In the genomic region with DNA sequence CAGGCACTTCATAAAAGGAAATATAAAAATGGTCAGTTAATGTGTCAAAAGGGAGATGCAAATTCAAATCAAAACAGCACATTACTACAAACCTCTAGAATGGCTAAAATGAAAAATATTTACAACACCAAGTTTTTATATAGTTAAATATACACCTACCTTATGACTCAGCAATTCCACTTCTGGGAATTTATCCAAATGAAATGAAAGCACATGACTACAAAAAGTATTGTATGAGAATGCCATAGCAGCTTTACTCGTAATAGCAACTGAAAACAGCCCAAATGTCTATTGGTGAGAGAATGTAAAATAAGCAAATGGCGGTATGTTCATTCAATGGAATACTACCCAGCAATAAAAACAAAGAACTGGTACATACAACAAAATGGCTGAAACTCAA, we compare ENCODE assay signal across 20 cellular contexts.
DNase-seq lines count a peak whose midpoint lies in the region; ATAC-seq and TF ChIP-seq lines count a peak whose summit lies in the region.
"Had no signal": no experiment of that assay in that cellular context is flagged by ENCODE, and none has a peak within 500 bp of the region (broad histone marks: within the 10 kb centered on the region; RNA-seq: fewer than 3 reads in every experiment).

No MANE protein-coding gene starts in this region.

- no peak overlapping the region for H3K4me3 Mint-ChIP-seq in MCF 10A (ENCODE audit: unreplicated experiment)
- no peak overlapping the region for H3K4me3 Mint-ChIP-seq in naive thymus-derived CD8-positive, alpha-beta T cell
- H3K4me3 Mint-ChIP-seq: activated naive CD4-positive, alpha-beta T cell treated with anti-CD3 and anti-CD28 coated beads, Interleukin-2, amount 10 ng/mL, durations not matched to agents 7 days and 5 days; effector memory CD8-positive, alpha-beta T cell; T-helper 1 cell treated with Interleukin-12 subunit alpha and Interleukin-12 subunit beta and Interleukin-4 antibody, amounts not matched to agents 30 μg/mL and 1 μg/mL, for 36 hours had no signal

- BruUV-seq in MCF 10A (replicated peaks; lab: Mats Ljungman, UMichigan), result no TSS peak

- H3K36me3 ChIP-seq in breast epithelium (no peaks in the 10 kb centered on the region), transverse colon (no peaks in the 10 kb centered on the region)
- H3K36me3 ChIP-seq: cardiac muscle cell, Peyer's patch had no signal

- POLR2A ChIA-PET in MCF 10A (lab: Yijun Ruan, JAX), result interaction anchor here (0.7 kb wide), 1 partner anchor 907 kb away, joined by 3 read pairs; no protein-coding TSS in a partner anchor
- POLR2A ChIA-PET in naive thymus-derived CD8-positive, alpha-beta T cell (lab: Charles Lee), result no interaction called here

- no peak for ATAC-seq in naive thymus-derived CD8-positive, alpha-beta T cell
- no peak for ATAC-seq in GM19023 (IDR thresholded peaks at IDR 0.05; ENCODE audit: unreplicated experiment)
- ATAC-seq: effector memory CD8-positive, alpha-beta T cell had no signal

- DNase-seq in MCF 10A (ENCODE audit: unreplicated experiment) (peak; percentile 81), breast epithelium (ENCODE audit: low spot score in 2 of 2) (no peak), SK-MEL-5 (ENCODE audit: low read depth, low spot score) (peak; percentile 4), fibroblast of mammary gland (ENCODE audit: low read depth) (peak; percentile 73), NCI-H1092 treated with DMSO at 0.1 percent for 48 hours (lab: John Stamatoyannopoulos, UW) (no peak), transverse colon (no peak)
- DNase-seq in naive thymus-derived CD8-positive, alpha-beta T cell, result no peak
- DNase-seq: activated CD4-positive, CD25-positive, alpha-beta regulatory T cell treated with anti-CD3 and anti-CD28 coated beads, Interleukin-2, amount 50 U/mL, for 72 hours; activated CD8-positive, alpha-beta memory T cell treated with anti-CD3 and anti-CD28 coated beads, Interleukin-2, amount 50 U/mL, for 4 hours; activated naive CD4-positive, alpha-beta T cell treated with anti-CD3 and anti-CD28 coated beads, Interleukin-2, amount 10 ng/mL, durations not matched to agents 7 days and 5 days; effector memory CD8-positive, alpha-beta T cell; GDM1; head of caudate nucleus; Karpas-422; NCI-H187; NCI-H524 treated with DMSO at 0.1 percent for 48 hours; Peyer's patch had no signal

- H3K4me1 ChIP-seq in breast epithelium, result no peaks in the 10 kb centered on the region
- no peaks in the 10 kb centered on the region for H3K4me1 ChIP-seq in transverse colon
- H3K4me1 ChIP-seq: Peyer's patch had no signal

- H3K27me3 Mint-ChIP-seq in MCF 10A (ENCODE audit: insufficient read depth, unreplicated experiment), result no peaks in the 10 kb centered on the region
- no peaks in the 10 kb centered on the region for H3K27me3 Mint-ChIP-seq in naive thymus-derived CD8-positive, alpha-beta T cell
- H3K27me3 Mint-ChIP-seq: activated naive CD4-positive, alpha-beta T cell treated with anti-CD3 and anti-CD28 coated beads, Interleukin-2, amount 10 ng/mL, durations not matched to agents 7 days and 5 days; effector memory CD8-positive, alpha-beta T cell had no signal

- TF ChIP-seq EP300 in transverse colon (IDR thresholded peaks at IDR 0.05; ENCODE audit: low read depth), result no peak

- TF ChIP-seq POLR2A in breast epithelium (IDR thresholded peaks at IDR 0.05) (no peak), transverse colon (IDR thresholded peaks at IDR 0.05) (no peak)

- H3K27ac Mint-ChIP-seq in MCF 10A (ENCODE audit: low read depth, unreplicated experiment), result peak overlapping the region; percentile 85
- H3K27ac Mint-ChIP-seq in naive thymus-derived CD8-positive, alpha-beta T cell, result no peak overlapping the region
- H3K27ac Mint-ChIP-seq: activated naive CD4-positive, alpha-beta T cell treated with anti-CD3 and anti-CD28 coated beads, Interleukin-2, amount 10 ng/mL, durations not matched to agents 7 days and 5 days; effector memory CD8-positive, alpha-beta T cell; T-helper 1 cell treated with Interleukin-12 subunit alpha and Interleukin-12 subunit beta and Interleukin-4 antibody, amounts not matched to agents 30 μg/mL and 1 μg/mL, for 36 hours had no signal

- H3K4me3 ChIP-seq in breast epithelium (no peak overlapping the region), fibroblast of mammary gland (ENCODE audit: control insufficient read depth, low read depth, low read length) (no peak overlapping the region), transverse colon (no peak overlapping the region)
- H3K4me3 ChIP-seq: cardiac muscle cell, Peyer's patch had no signal

- intact Hi-C loops in MCF 10A (cut with micrococcal nuclease), result loop anchor here (10.0 kb wide), 1 partner anchor 206 kb away; no protein-coding TSS in a partner anchor
- intact Hi-C loops in breast epithelium (cut with DNase I; ENCODE audit: low total_unique reads), result no loop called here
- intact Hi-C loops in transverse colon (cut with DNase I; ENCODE audit: low total_unique reads), result no loop called here

- H3K27me3 ChIP-seq in breast epithelium, result no peaks in the 10 kb centered on the region
- no peaks in the 10 kb centered on the region for H3K27me3 ChIP-seq in transverse colon
- H3K27me3 ChIP-seq: cardiac muscle cell, Peyer's patch had no signal

- H3K27ac ChIP-seq in breast epithelium (no peak overlapping the region), transverse colon (no peak overlapping the region)
- H3K27ac ChIP-seq: cardiac muscle cell, Peyer's patch had no signal

- WGBS in transverse colon (ENCODE audit: low coverage in 1 of 2), 2 donors, result 36 to 47% methylated on average over 2 of the region's 2 CpGs

- H3K4me1 Mint-ChIP-seq in MCF 10A (ENCODE audit: insufficient read depth, unreplicated experiment), result peaks cover 6% of the 10 kb centered on the region
- no peaks in the 10 kb centered on the region for H3K4me1 Mint-ChIP-seq in naive thymus-derived CD8-positive, alpha-beta T cell
- H3K4me1 Mint-ChIP-seq: activated naive CD4-positive, alpha-beta T cell treated with anti-CD3 and anti-CD28 coated beads, Interleukin-2, amount 10 ng/mL, durations not matched to agents 7 days and 5 days had no signal

- no peaks in the 10 kb centered on the region for H3K36me3 Mint-ChIP-seq in MCF 10A (ENCODE audit: insufficient read depth, unreplicated experiment)
- H3K36me3 Mint-ChIP-seq in naive thymus-derived CD8-positive, alpha-beta T cell, result no peaks in the 10 kb centered on the region
- H3K36me3 Mint-ChIP-seq: activated naive CD4-positive, alpha-beta T cell treated with anti-CD3 and anti-CD28 coated beads, Interleukin-2, amount 10 ng/mL, durations not matched to agents 7 days and 5 days had no signal

- H3K9me3 ChIP-seq in breast epithelium (peaks cover 0 to 51% of the 10 kb centered on the region in 2 donors), transverse colon (peaks cover 17 to 20% of the 10 kb centered on the region in 2 donors)

- peaks cover 15% of the 10 kb centered on the region for H3K9me3 Mint-ChIP-seq in MCF 10A (ENCODE audit: unreplicated experiment)
- peaks cover 14 to 51% (median 26%) of the 10 kb centered on the region in 9 donors for H3K9me3 Mint-ChIP-seq in naive thymus-derived CD8-positive, alpha-beta T cell

- in situ Hi-C loops in SK-MEL-5 (cut with HindIII; ENCODE audit: low pct_unique_long_range_greater_than_20kb, low sequenced_read_pairs) (no loop called here), transverse colon (cut with MboI; ENCODE audit: low pct_ligation_motif_present in 1 of 4, low pct_unique_long_range_greater_than_20kb in 1 of 4, low sequenced_read_pairs in 3 of 4) (no loop called here)

- TF ChIP-seq CTCF in MCF 10A (IDR thresholded peaks at IDR 0.05; ENCODE audit: unreplicated experiment), result no peak
- TF ChIP-seq CTCF in breast epithelium (IDR thresholded peaks at IDR 0.05), result no peak
- TF ChIP-seq CTCF in fibroblast of mammary gland (conservative IDR thresholded peaks at IDR 0.05; ENCODE audit: control insufficient read depth, insufficient read depth, low read depth, low read length), result no peak
- no peak for TF ChIP-seq CTCF in transverse colon (IDR thresholded peaks at IDR 0.05)

- CTCF ChIA-PET in MCF 10A (lab: Yijun Ruan, JAX), result no interaction called here

Comparison
In these comparisons a context has a peak if more than half of its experiments do, and no peak if none do; other contexts are left out.
1. DNase-seq: peak in MCF 10A (single experiment), SK-MEL-5 (single experiment) and fibroblast of mammary gland (single experiment); none in breast epithelium (0 of 2), NCI-H1092 treated with DMSO at 0.1 percent for 48 hours (single experiment), naive thymus-derived CD8-positive, alpha-beta T cell (0 of 10) and transverse colon (single experiment).